11 cellular contexts compared by ENCODE assay signal in genomic region chr2:68491582-68491981, GRCh38.
"Had no signal": no experiment of that assay in that cellular context is flagged by ENCODE, and none has a peak within 500 bp of the region (broad histone marks: within the 10 kb centered on the region; RNA-seq: fewer than 3 reads in every experiment).

No MANE protein-coding gene starts in this region.

- H3K9me3 ChIP-seq: HAP-1 had no signal

- H3K9ac ChIP-seq: GM23248 had no signal

- H2AFZ ChIP-seq: GM23248, GM23338 had no signal

- H3K27ac ChIP-seq: GM23248 had no signal

- H3K4me3 Mint-ChIP-seq: GM23338, H9, HFFc6 had no signal

- H3K4me1 Mint-ChIP-seq: GM23338, H9 had no signal

- H3K4me2 ChIP-seq: GM23338 had no signal

- H3K4me3 ChIP-seq: GM23248, GM23338, HAP-1 had no signal

- FAIRE-seq: H1, H54 had no signal

- DNase-seq: GM23248, GOT3, H7, H9, HCEC 1CT, HFFc6 had no signal

- H3K27ac Mint-ChIP-seq: GM23338, H9, HFFc6 had no signal

- ATAC-seq: GM23338, HCT116 had no signal

- H3K4me1 ChIP-seq: HAP-1 had no signal

- H3K36me3 ChIP-seq: HAP-1 had no signal
